Comparison of ENCODE assay signal across 25 cellular contexts in the genomic region with DNA sequence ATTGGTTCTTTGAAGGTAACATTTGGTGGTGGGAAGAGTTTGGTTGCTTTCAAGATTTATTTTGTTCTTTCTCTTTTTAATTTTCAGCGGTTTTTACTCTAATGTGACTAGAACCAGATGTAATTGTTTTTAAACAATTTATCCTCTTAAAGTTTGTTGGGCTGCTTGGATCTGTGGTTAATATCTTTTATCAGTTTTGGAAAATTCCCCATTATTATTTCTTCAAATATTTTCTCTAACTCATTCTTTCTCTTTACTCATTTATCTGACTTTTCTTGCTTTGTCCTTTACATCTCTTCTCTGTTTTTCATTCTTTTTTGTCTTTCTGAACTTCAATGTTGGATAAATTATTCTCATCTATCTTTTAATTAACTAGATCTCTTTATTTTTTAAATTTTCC.
"Had no signal": no experiment of that assay in that cellular context is flagged by ENCODE, and none has a peak within 500 bp of the region (broad histone marks: within the 10 kb centered on the region; RNA-seq: fewer than 3 reads in every experiment).

No MANE protein-coding gene starts in this region.

- ATAC-seq: psoas muscle; right cardiac atrium; right lobe of liver; stimulated activated effector memory CD8-positive, alpha-beta T cell treated with anti-CD3 and anti-CD28 coated beads, Interleukin-12 subunit alpha, Interleukin-12 subunit beta, amount 100 ng/mL, for 72 hours; stimulated activated naive B cell treated with anti-CD40 and anti-IgM and Interleukin-4, amounts not matched to agents 10 μg/mL and 1 μg/mL and 100 μg/mL, for 72 hours had no signal

- H3K4me1 ChIP-seq: neural progenitor cell, parathyroid adenoma, psoas muscle, right lobe of liver, sigmoid colon, tibial nerve, upper lobe of left lung, vagina had no signal

- H3K27ac ChIP-seq: neural progenitor cell, ovary, parathyroid adenoma, psoas muscle, right lobe of liver, sigmoid colon, stomach, thoracic aorta, thyroid gland, tibial nerve, upper lobe of left lung, vagina had no signal

- H3K36me3 ChIP-seq: neural progenitor cell, ovary had no signal

- FAIRE-seq: small intestine, urothelium cell line had no signal

- DNase-seq: occipital lobe; ovary; posterior cingulate gyrus; psoas muscle; right cardiac atrium; right lobe of liver; sigmoid colon; small intestine; stimulated activated CD4-positive, alpha-beta T cell treated with anti-CD3 and anti-CD28 coated beads, Interleukin-15, amount 100 ng/mL, for 24 hours; stimulated activated CD4-positive, alpha-beta T cell treated with anti-CD3 and anti-CD28 coated beads, Interleukin-2, amount 100 ng/mL, for 24 hours; stimulated activated CD4-positive, alpha-beta T cell treated with anti-CD3 and anti-CD28 coated beads, Interleukin-2, amount 100 ng/mL, for 48 hours; stimulated activated CD4-positive, alpha-beta T cell treated with anti-CD3 and anti-CD28 coated beads, Interleukin-4, amount 100 ng/mL, for 24 hours; stimulated activated naive B cell treated with anti-CD40 and anti-IgM and Interleukin-4, amounts not matched to agents 10 μg/mL and 1 μg/mL and 100 μg/mL, for 72 hours; stimulated activated naive CD4-positive, alpha-beta T cell treated with Interleukin-2 at 50 U/mL for 16 hours; stomach; thyroid gland; trophoblast cell; upper lobe of left lung had no signal

- H3K4me3 ChIP-seq: neural progenitor cell, ovary, psoas muscle, right lobe of liver, sigmoid colon, stomach, thoracic aorta, thyroid gland, tibial nerve, upper lobe of left lung, vagina had no signal

- H3K9me3 ChIP-seq: ovary, psoas muscle, right lobe of liver, sigmoid colon, stomach, thoracic aorta, thyroid gland, tibial nerve, upper lobe of left lung, vagina had no signal
